ENCODE assay signal across 35 cellular contexts in the genomic region with DNA sequence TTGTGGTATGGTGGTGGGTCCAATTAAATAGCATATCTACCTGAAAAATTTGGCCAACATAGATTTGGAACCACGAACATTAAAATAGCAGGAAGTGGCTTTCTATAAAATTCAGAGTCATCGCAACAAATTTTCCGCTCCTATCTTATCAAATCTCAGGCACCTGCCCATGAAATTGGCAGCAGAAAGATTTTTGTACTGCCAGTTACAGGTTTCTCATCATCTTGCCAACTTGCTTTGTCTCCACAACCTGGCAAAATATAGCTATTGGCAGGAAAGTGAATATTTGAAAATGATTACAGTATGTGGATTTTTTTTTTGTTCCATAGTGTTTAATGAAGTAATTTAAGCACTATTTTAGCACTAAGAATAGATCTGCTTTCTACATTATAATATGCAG.
"Had no signal": no experiment of that assay in that cellular context is flagged by ENCODE, and none has a peak within 500 bp of the region (broad histone marks: within the 10 kb centered on the region; RNA-seq: fewer than 3 reads in every experiment).

No MANE protein-coding gene starts in this region.

- H3K4me1 Mint-ChIP-seq: activated B cell treated with CpG ODN at 0.5 μM for 24 hours; activated CD4-positive, alpha-beta memory T cell treated with anti-CD3 and anti-CD28 coated beads, Interleukin-2, amount 10 ng/mL, durations not matched to agents 7 days and 5 days; activated CD8-positive, alpha-beta memory T cell treated with anti-CD3 and anti-CD28 coated beads, Interleukin-2, amount 10 ng/mL, durations not matched to agents 7 days and 5 days; activated naive CD4-positive, alpha-beta T cell treated with anti-CD3 and anti-CD28 coated beads, Interleukin-2, amount 10 ng/mL, durations not matched to agents 7 days and 5 days; activated naive CD8-positive, alpha-beta T cell treated with anti-CD3 and anti-CD28 coated beads, Interleukin-2, amount 50 U/mL, for 24 hours; central memory CD8-positive, alpha-beta T cell had no signal

- H3K36me3 Mint-ChIP-seq: activated CD8-positive, alpha-beta memory T cell treated with anti-CD3 and anti-CD28 coated beads, Interleukin-2, amount 10 ng/mL, durations not matched to agents 7 days and 5 days; activated naive CD4-positive, alpha-beta T cell treated with anti-CD3 and anti-CD28 coated beads, Interleukin-2, amount 10 ng/mL, durations not matched to agents 7 days and 5 days; activated naive CD8-positive, alpha-beta T cell had no signal

- DNase-seq: activated B cell treated with CpG ODN at 0.5 μM for 24 hours; activated CD4-positive, alpha-beta memory T cell treated with anti-CD3 and anti-CD28 coated beads, Interleukin-2, amount 10 ng/mL, durations not matched to agents 7 days and 5 days; activated CD4-positive, alpha-beta T cell treated with anti-CD3 and anti-CD28 coated beads for 1 hour; activated CD4-positive, alpha-beta T cell treated with anti-CD3 and anti-CD28 coated beads for 48 hours; activated CD8-positive, alpha-beta memory T cell treated with anti-CD3 and anti-CD28 coated beads for 24 hours; activated CD8-positive, alpha-beta memory T cell treated with anti-CD3 and anti-CD28 coated beads, Interleukin-2, amount 10 ng/mL, durations not matched to agents 7 days and 5 days; activated CD8-positive, alpha-beta memory T cell treated with anti-CD3 and anti-CD28 coated beads, Interleukin-2, amount 50 U/mL, for 48 hours; activated effector memory CD4-positive, alpha-beta T cell treated with Interleukin-2 at 50 U/mL for 16 hours; activated naive CD4-positive, alpha-beta T cell treated with anti-CD3 and anti-CD28 coated beads, Interleukin-2, amount 10 ng/mL, durations not matched to agents 7 days and 5 days; activated naive CD8-positive, alpha-beta T cell treated with anti-CD3 and anti-CD28 coated beads, Interleukin-2, amount 50 U/mL, for 24 hours; activated T-cell treated with anti-CD3 and anti-CD28 coated beads, Interleukin-2, amount 50 U/mL, for 48 hours; amniotic stem cell; aorta; MG63; NCI-H1048; NCI-H1417; NCI-H146; NCI-H187; NCI-H2029 treated with DMSO at 0.1 percent for 48 hours; NCI-H345; NCI-H524 treated with DMSO at 0.1 percent for 48 hours; PC-9; SIG-M5; SW 1271; T-helper 1 cell; T-helper 2 cell; T-helper 9 cell had no signal

- ATAC-seq: activated CD8-positive, alpha-beta memory T cell treated with anti-CD3 and anti-CD28 coated beads, Interleukin-2, amount 10 ng/mL, durations not matched to agents 7 days and 5 days; activated naive CD8-positive, alpha-beta T cell treated with anti-CD3 and anti-CD28 coated beads, Interleukin-2, amount 50 U/mL, for 24 hours; K562; Right ventricle myocardium inferior had no signal

- H3K36me3 ChIP-seq: cardiac muscle cell, MG63 had no signal

- H3K4me3 Mint-ChIP-seq: activated B cell treated with CpG ODN at 0.5 μM for 24 hours; activated CD4-positive, alpha-beta memory T cell treated with anti-CD3 and anti-CD28 coated beads, Interleukin-2, amount 10 ng/mL, durations not matched to agents 7 days and 5 days; activated CD8-positive, alpha-beta memory T cell treated with anti-CD3 and anti-CD28 coated beads, Interleukin-2, amount 10 ng/mL, durations not matched to agents 7 days and 5 days; activated naive CD4-positive, alpha-beta T cell treated with anti-CD3 and anti-CD28 coated beads, Interleukin-2, amount 10 ng/mL, durations not matched to agents 7 days and 5 days; activated naive CD8-positive, alpha-beta T cell; activated naive CD8-positive, alpha-beta T cell treated with anti-CD3 and anti-CD28 coated beads, Interleukin-2, amount 50 U/mL, for 24 hours; central memory CD8-positive, alpha-beta T cell had no signal

- H3K27ac ChIP-seq: cardiac muscle cell, PC-9, RWPE1, VCaP had no signal

- H3K4me3 ChIP-seq: cardiac muscle cell, K562, MG63, PC-9 had no signal

- H3K9me3 ChIP-seq: MG63 had no signal

- H3K27me3 Mint-ChIP-seq: activated B cell treated with CpG ODN at 0.5 μM for 24 hours; activated CD4-positive, alpha-beta memory T cell treated with anti-CD3 and anti-CD28 coated beads, Interleukin-2, amount 10 ng/mL, durations not matched to agents 7 days and 5 days; activated CD8-positive, alpha-beta memory T cell treated with anti-CD3 and anti-CD28 coated beads, Interleukin-2, amount 10 ng/mL, durations not matched to agents 7 days and 5 days; activated naive CD4-positive, alpha-beta T cell treated with anti-CD3 and anti-CD28 coated beads, Interleukin-2, amount 10 ng/mL, durations not matched to agents 7 days and 5 days; activated naive CD8-positive, alpha-beta T cell; activated naive CD8-positive, alpha-beta T cell treated with anti-CD3 and anti-CD28 coated beads, Interleukin-2, amount 50 U/mL, for 24 hours; central memory CD8-positive, alpha-beta T cell had no signal

- H3K27ac Mint-ChIP-seq: activated B cell treated with CpG ODN at 0.5 μM for 24 hours; activated CD4-positive, alpha-beta memory T cell treated with anti-CD3 and anti-CD28 coated beads, Interleukin-2, amount 10 ng/mL, durations not matched to agents 7 days and 5 days; activated CD8-positive, alpha-beta memory T cell treated with anti-CD3 and anti-CD28 coated beads, Interleukin-2, amount 10 ng/mL, durations not matched to agents 7 days and 5 days; activated naive CD4-positive, alpha-beta T cell treated with anti-CD3 and anti-CD28 coated beads, Interleukin-2, amount 10 ng/mL, durations not matched to agents 7 days and 5 days; activated naive CD8-positive, alpha-beta T cell; activated naive CD8-positive, alpha-beta T cell treated with anti-CD3 and anti-CD28 coated beads, Interleukin-2, amount 50 U/mL, for 24 hours had no signal

- H3K4me2 ChIP-seq: PC-9 had no signal

- H2AFZ ChIP-seq: PC-9 had no signal

- H3K27me3 ChIP-seq: cardiac muscle cell, MG63 had no signal

- FAIRE-seq: K562, RCC 7860 had no signal
